ENCODE assay signal across 1 cellular context in genomic region chr16:69520413-69520799, GRCh38.
TF ChIP-seq lines count a peak whose summit lies in the region.

No MANE protein-coding gene starts in this region.

TF ChIP-seq in GM23338, 12 proteins besides CTCF, POLR2A, EP300 and RAD21:
- TF ChIP-seq ETS1 (IDR thresholded peaks at IDR 0.05) (no peak), ZNF114 (CRISPR knock-in tag; IDR thresholded peaks at IDR 0.05) (no peak), REST (IDR thresholded peaks at IDR 0.05; ENCODE audit: unreplicated experiment) (no peak), JUNB (IDR thresholded peaks at IDR 0.05; ENCODE audit: unreplicated experiment) (no peak), NANOG (IDR thresholded peaks at IDR 0.05; ENCODE audit: borderline replicate concordance) (no peak)
TF ChIP-seq in GM23338: peak in this region for 0.
